Comparison of ENCODE assay signal across 8 cellular contexts in genomic region chr7:4882169-4882741, GRCh38. TPM values are rescaled to one million over a fixed set of nuclear protein-coding genes. Genes with fewer than 3 reads are reported as not detected.
DNase-seq lines count a peak whose midpoint lies in the region; ATAC-seq lines count a peak whose summit lies in the region.

No MANE protein-coding gene starts in this region.

- peaks cover 0 to 4% (median 0%) of the 10 kb centered on the region in 3 donors for H3K36me3 ChIP-seq in skeletal muscle tissue (ENCODE audit: control insufficient read depth in 3 of 3, insufficient read depth in 3 of 3, low read length in 3 of 3)

- H3K4me1 ChIP-seq in skeletal muscle tissue (ENCODE audit: control insufficient read depth in 3 of 3, insufficient read depth in 3 of 3, low read length in 3 of 3): peaks cover 7 to 13% (median 10%) of the 10 kb centered on the region in 3 donors

- no peaks in the 10 kb centered on the region for H3K9me3 ChIP-seq in skeletal muscle tissue (ENCODE audit: control insufficient read depth in 3 of 3, low read length in 3 of 3)

- peaks cover 0 to 15% (median 6%) of the 10 kb centered on the region in 3 donors for H3K27me3 ChIP-seq in skeletal muscle tissue (ENCODE audit: control insufficient read depth in 3 of 3, insufficient read depth in 3 of 3, low read length in 3 of 3)

- DNase-seq in activated T-cell treated with anti-CD3 and anti-CD28 coated beads, Interleukin-2, amount 50 U/mL, for 4 hours: no peak
- DNase-seq in activated T-cell treated with anti-CD3 and anti-CD28 coated beads, Interleukin-2, amount 50 U/mL, for 48 hours: no peak
- peak; percentile 64 for DNase-seq in brain pericyte (ENCODE audit: low read depth, low spot score)
- peak; percentile 65 for DNase-seq in iris pigment epithelial cell (ENCODE audit: low read depth)
- DNase-seq in NCI-H128 (lab: John Stamatoyannopoulos, UW; ENCODE audit: unreplicated experiment): no peak
- DNase-seq in NCI-H1694 treated with DMSO at 0.1 percent for 48 hours (lab: John Stamatoyannopoulos, UW): no peak

- peaks cover 35% of the 10 kb centered on the region for H3K27me3 Mint-ChIP-seq in activated T-cell treated with anti-CD3 and anti-CD28 coated beads, Interleukin-2, amount 50 U/mL, for 4 hours (ENCODE audit: low read depth)

- H3K4me3 Mint-ChIP-seq in activated T-cell treated with anti-CD3 and anti-CD28 coated beads, Interleukin-2, amount 50 U/mL, for 4 hours: peak overlapping the region; percentile 65

- peak overlapping the region; percentile 69 for H3K27ac ChIP-seq in skeletal muscle tissue (ENCODE audit: low read depth, low read length)

- no peak for ATAC-seq in activated T-cell treated with anti-CD3 and anti-CD28 coated beads, Interleukin-2, amount 50 U/mL, for 4 hours
- ATAC-seq in GM19452 (IDR thresholded peaks at IDR 0.05; ENCODE audit: unreplicated experiment): no peak

- H3K4me3 ChIP-seq in skeletal muscle tissue (ENCODE audit: low read length in 3 of 3): peak overlapping the region; percentile 56 to 70 (median 68)

- peak overlapping the region; percentile 1 to 77 (median 67) for H3K9ac ChIP-seq in skeletal muscle tissue (ENCODE audit: low read depth in 1 of 3, low read length in 3 of 3)

- no peaks in the 10 kb centered on the region for H3K36me3 Mint-ChIP-seq in activated T-cell treated with anti-CD3 and anti-CD28 coated beads, Interleukin-2, amount 50 U/mL, for 4 hours (ENCODE audit: insufficient read depth)

- peaks cover 12% of the 10 kb centered on the region for H3K4me1 Mint-ChIP-seq in activated T-cell treated with anti-CD3 and anti-CD28 coated beads, Interleukin-2, amount 50 U/mL, for 4 hours (ENCODE audit: low read depth)

- H3K9me3 Mint-ChIP-seq in activated T-cell treated with anti-CD3 and anti-CD28 coated beads, Interleukin-2, amount 50 U/mL, for 4 hours: no peaks in the 10 kb centered on the region

RNA-seq across cellular contexts. Expression of gene RADIL, which starts 1.3 kb away (rescaled TPM):
- total RNA-seq in activated T-cell treated with anti-CD3 and anti-CD28 coated beads, Interleukin-2, amount 50 U/mL, for 4 hours: under 1 TPM; 0.08 to 0.32 (median 0.23) TPM
- 1.0 TPM for total RNA-seq in skeletal muscle tissue

RNA-seq across cellular contexts. Expression of gene PAPOLB, which starts 20.4 kb away (rescaled TPM):
- total RNA-seq in activated T-cell treated with anti-CD3 and anti-CD28 coated beads, Interleukin-2, amount 50 U/mL, for 4 hours: under 1 TPM in 1 of 3 donors, not detected in 2; 0.05 TPM
- total RNA-seq in skeletal muscle tissue: under 0.01 TPM

Comparison
In these comparisons a context has a peak if more than half of its experiments do, and no peak if none do; other contexts are left out.
1. DNase-seq: peak in brain pericyte (single experiment) and iris pigment epithelial cell (single experiment); none in activated T-cell treated with anti-CD3 and anti-CD28 coated beads, Interleukin-2, amount 50 U/mL, for 4 hours (single experiment), activated T-cell treated with anti-CD3 and anti-CD28 coated beads, Interleukin-2, amount 50 U/mL, for 48 hours (0 of 2), NCI-H128 (single experiment) and NCI-H1694 treated with DMSO at 0.1 percent for 48 hours (single experiment).